In genomic region chr5:145246961-145247744, GRCh38 we compare ENCODE assay signal across 16 cellular contexts.
DNase-seq lines count a peak whose midpoint lies in the region; ATAC-seq and TF ChIP-seq lines count a peak whose summit lies in the region.
"Had no signal": no experiment of that assay in that cellular context is flagged by ENCODE, and none has a peak within 500 bp of the region (broad histone marks: within the 10 kb centered on the region; RNA-seq: fewer than 3 reads in every experiment).

No MANE protein-coding gene starts in this region.

- H3F3A ChIP-seq in PC-3 (ENCODE audit: low read length, unreplicated experiment), result no peaks in the 10 kb centered on the region

- DNase-seq in PC-3 (peak; percentile 44), fibroblast of the aortic adventitia (ENCODE audit: low read depth) (peak; percentile 54), KG1 (lab: John Stamatoyannopoulos, UW) (no peak), sigmoid colon (no peak), NCI-H2196 treated with DMSO at 0.1 percent for 48 hours (lab: John Stamatoyannopoulos, UW; ENCODE audit: unreplicated experiment) (no peak)
- DNase-seq: activated B cell treated with CpG ODN at 0.5 μM for 24 hours, activated T-cell treated with anti-CD3 and anti-CD28 coated beads for 4 hours, DMS79, left colon, NCI-H69, SJCRH30, spleen had no signal

- POLR2A ChIA-PET in PC-3 (lab: Charles Lee; ENCODE audit: unreplicated experiment), result no interaction called here

- H3K9me3 ChIP-seq in PC-3 (ENCODE audit: low read length) (no peaks in the 10 kb centered on the region), sigmoid colon (no peaks in the 10 kb centered on the region)
- H3K9me3 ChIP-seq: SJCRH30, spleen had no signal

- H2AFZ ChIP-seq in ACC112 (ENCODE audit: low read length, unreplicated experiment), result peak overlapping the region; percentile 83
- H2AFZ ChIP-seq in PC-3 (ENCODE audit: low read length), result peak overlapping the region; percentile 40; the same call in 1 of the 2 replicates

- ATAC-seq in GM19395 (IDR thresholded peaks at IDR 0.05; ENCODE audit: unreplicated experiment), result peak; percentile 53
- peak; percentile 61 for ATAC-seq in PC-3
- no peak for ATAC-seq in HG02938 (IDR thresholded peaks at IDR 0.05; ENCODE audit: unreplicated experiment)
- ATAC-seq: left colon; natural killer cell treated with Interleukin-12 subunit alpha and Interleukin-12 subunit beta and Interleukin-15 and Interleukin-18, amount 100 ng/mL, for 72 hours had no signal

- TF ChIP-seq POLR2A in sigmoid colon (IDR thresholded peaks at IDR 0.05), result no peak

- no peaks in the 10 kb centered on the region for H4K20me1 ChIP-seq in PC-3 (ENCODE audit: low read length)

- 57 to 77% methylated on average over 4 of the region's 4 CpGs for WGBS in sigmoid colon, 2 donors

- H3K9me2 ChIP-seq in PC-3 (replicated peaks; ENCODE audit: low read length), result no peaks in the 10 kb centered on the region

- TF ChIP-seq CTCF in PC-3 (conservative IDR thresholded peaks at IDR 0.05; ENCODE audit: low read depth, low read length) (no peak), fibroblast of the aortic adventitia (IDR thresholded peaks at IDR 0.05; ENCODE audit: insufficient read depth, low read length) (no peak), sigmoid colon (IDR thresholded peaks at IDR 0.05) (no peak)

- H3K27me3 ChIP-seq in ACC112 (ENCODE audit: insufficient read depth, low read length) (no peaks in the 10 kb centered on the region), PC-3 (ENCODE audit: low read length) (no peaks in the 10 kb centered on the region), sigmoid colon (no peaks in the 10 kb centered on the region)
- H3K27me3 ChIP-seq: SJCRH30, spleen had no signal

- no TSS peak for BruUV-seq in PC-3 (replicated peaks; lab: Mats Ljungman, UMichigan)

- H3K4me2 ChIP-seq in PC-3 (ENCODE audit: low read length), result peak overlapping the region; percentile 49

- peaks cover 46% of the 10 kb centered on the region for H3K4me1 ChIP-seq in ACC112 (ENCODE audit: control insufficient read depth, insufficient read depth, low read length, unreplicated experiment)
- H3K4me1 ChIP-seq in PC-3 (ENCODE audit: insufficient read depth, low read length), result peaks cover 36% of the 10 kb centered on the region
- H3K4me1 ChIP-seq in sigmoid colon, result peaks cover 0 to 17% (median 3%) of the 10 kb centered on the region in 4 donors
- H3K4me1 ChIP-seq: SJCRH30 had no signal

- no peak for TF ChIP-seq EP300 in sigmoid colon (IDR thresholded peaks at IDR 0.05)

- H3K79me2 ChIP-seq in ACC112 (ENCODE audit: control insufficient read depth, insufficient read depth, low read length, unreplicated experiment), result no peaks in the 10 kb centered on the region
- H3K79me2 ChIP-seq in PC-3 (ENCODE audit: low read length), result no peaks in the 10 kb centered on the region

- H3K36me3 ChIP-seq in ACC112 (ENCODE audit: insufficient read depth, low read length) (no peaks in the 10 kb centered on the region), PC-3 (ENCODE audit: low read depth, low read length) (no peaks in the 10 kb centered on the region), sigmoid colon (no peaks in the 10 kb centered on the region)
- H3K36me3 ChIP-seq: SJCRH30, spleen had no signal

- H3K27ac ChIP-seq in ACC112 (ENCODE audit: low read depth, low read length) (peak overlapping the region; percentile 98), PC-3 (ENCODE audit: low read length) (no peak overlapping the region), sigmoid colon (no peak overlapping the region)
- H3K27ac ChIP-seq: SJCRH30, spleen had no signal

- CTCF ChIA-PET in PC-3 (lab: Charles Lee), result no interaction called here

- H3K4me3 ChIP-seq in ACC112 (ENCODE audit: low read depth, low read length) (peak overlapping the region; percentile 11; the same call in 1 of the 2 replicates), PC-3 (ENCODE audit: low read length) (no peak overlapping the region), fibroblast of the aortic adventitia (ENCODE audit: low read depth, low read length) (no peak overlapping the region), sigmoid colon (no peak overlapping the region)
- H3K4me3 ChIP-seq: SJCRH30, spleen had no signal

- no peak overlapping the region for H3K9ac ChIP-seq in PC-3 (ENCODE audit: low read length)

- intact Hi-C loops in PC-3 (cut with micrococcal nuclease), result no loop called here
- intact Hi-C loops in sigmoid colon (cut with DNase I), result no loop called here

Comparison
In these comparisons a context has a peak if more than half of its experiments do, and no peak if none do; other contexts are left out.
1. DNase-seq: peak in PC-3 (single experiment) and fibroblast of the aortic adventitia (single experiment); none in KG1 (single experiment), sigmoid colon (single experiment) and NCI-H2196 treated with DMSO at 0.1 percent for 48 hours (single experiment).